Comparison of ENCODE assay signal across 16 cellular contexts in the genomic region with DNA sequence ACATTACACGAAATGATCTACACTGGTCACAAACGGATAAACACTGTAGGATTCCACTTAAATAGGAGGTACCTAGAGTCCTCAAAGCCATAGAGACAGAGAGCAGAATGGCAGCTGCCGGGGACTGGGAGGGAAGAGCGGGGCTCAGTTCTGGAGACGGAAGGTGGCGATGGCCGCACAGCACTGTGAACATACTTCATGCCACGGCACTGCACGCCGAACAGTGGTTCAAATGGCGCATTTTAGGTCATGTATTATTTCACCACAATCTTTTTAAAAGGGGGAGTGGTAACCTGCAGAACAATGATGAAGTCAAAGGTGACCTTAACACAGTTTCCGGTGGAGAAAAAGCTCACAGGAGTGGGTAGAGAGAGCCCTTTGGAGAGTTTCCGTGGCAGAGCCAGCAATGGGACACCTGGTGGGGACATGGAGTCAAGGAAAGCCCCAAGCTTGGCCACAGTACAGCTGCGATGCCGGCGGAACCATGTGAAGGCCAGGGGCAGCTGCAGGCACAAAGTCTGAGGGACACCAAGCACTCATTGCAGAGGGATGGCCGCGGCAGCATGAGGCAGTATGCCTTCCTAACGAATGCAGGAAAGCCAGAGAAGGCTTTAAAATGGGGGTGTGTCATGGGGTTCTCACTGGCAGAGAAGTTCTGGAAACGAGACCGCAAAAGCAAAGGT.
"Had no signal": no experiment of that assay in that cellular context is flagged by ENCODE, and none has a peak within 500 bp of the region (broad histone marks: within the 10 kb centered on the region; RNA-seq: fewer than 3 reads in every experiment).

No MANE protein-coding gene starts in this region.

- H3K27ac Mint-ChIP-seq: activated naive CD8-positive, alpha-beta T cell treated with anti-CD3 and anti-CD28 coated beads, Interleukin-2, amount 50 U/mL, for 24 hours; nephron had no signal

- H3K27me3 Mint-ChIP-seq: activated naive CD8-positive, alpha-beta T cell treated with anti-CD3 and anti-CD28 coated beads, Interleukin-2, amount 50 U/mL, for 24 hours had no signal

- DNase-seq: activated CD4-positive, alpha-beta T cell treated with anti-CD3 and anti-CD28 coated beads, Interleukin-2, amount 50 U/mL, for 1 hour; activated naive CD4-positive, alpha-beta T cell; activated naive CD8-positive, alpha-beta T cell treated with anti-CD3 and anti-CD28 coated beads, Interleukin-2, amount 50 U/mL, for 24 hours; activated T-cell treated with anti-CD3 and anti-CD28 coated beads for 4 hours; occipital lobe; stimulated activated CD4-positive, alpha-beta T cell treated with anti-CD3 and anti-CD28 coated beads, Interleukin-12 subunit alpha, Interleukin-12 subunit beta, amount 100 ng/mL, for 4 hours; stimulated activated CD4-positive, alpha-beta T cell treated with anti-CD3 and anti-CD28 coated beads, Interleukin-2, amount 100 ng/mL, for 24 hours; SW 1271; T-helper 9 cell; uterus had no signal

- H3K27me3 ChIP-seq: ascending aorta, breast epithelium, tibial artery, uterus had no signal

- H3K9me3 ChIP-seq: ascending aorta, breast epithelium, tibial artery, uterus had no signal

- H3K4me1 ChIP-seq: ascending aorta, breast epithelium, uterus had no signal

- H3K36me3 ChIP-seq: uterus had no signal

- H3K4me3 Mint-ChIP-seq: activated naive CD8-positive, alpha-beta T cell treated with anti-CD3 and anti-CD28 coated beads, Interleukin-2, amount 50 U/mL, for 24 hours; nephron; stimulated activated effector memory CD8-positive, alpha-beta T cell treated with anti-CD3 and anti-CD28 coated beads, Interleukin-12 subunit alpha, Interleukin-12 subunit beta, amount 100 ng/mL, for 72 hours had no signal

- H3K9me3 Mint-ChIP-seq: activated naive CD8-positive, alpha-beta T cell treated with anti-CD3 and anti-CD28 coated beads, Interleukin-2, amount 50 U/mL, for 24 hours; nephron; stimulated activated effector memory CD8-positive, alpha-beta T cell treated with anti-CD3 and anti-CD28 coated beads, Interleukin-12 subunit alpha, Interleukin-12 subunit beta, amount 100 ng/mL, for 72 hours had no signal

- H3K27ac ChIP-seq: ascending aorta, breast epithelium, uterus had no signal

- H3K4me1 Mint-ChIP-seq: activated naive CD8-positive, alpha-beta T cell treated with anti-CD3 and anti-CD28 coated beads, Interleukin-2, amount 50 U/mL, for 24 hours had no signal

- H3K4me3 ChIP-seq: ascending aorta, breast epithelium, tibial artery, uterus had no signal

- ATAC-seq: activated CD4-positive, CD25-positive, alpha-beta regulatory T cell treated with anti-CD3 and anti-CD28 coated beads, Interleukin-2, amount 50 U/mL, for 24 hours; activated naive CD8-positive, alpha-beta T cell treated with anti-CD3 and anti-CD28 coated beads, Interleukin-2, amount 50 U/mL, for 24 hours had no signal
